Comparison of ENCODE assay signal across 9 cellular contexts in the genomic region with DNA sequence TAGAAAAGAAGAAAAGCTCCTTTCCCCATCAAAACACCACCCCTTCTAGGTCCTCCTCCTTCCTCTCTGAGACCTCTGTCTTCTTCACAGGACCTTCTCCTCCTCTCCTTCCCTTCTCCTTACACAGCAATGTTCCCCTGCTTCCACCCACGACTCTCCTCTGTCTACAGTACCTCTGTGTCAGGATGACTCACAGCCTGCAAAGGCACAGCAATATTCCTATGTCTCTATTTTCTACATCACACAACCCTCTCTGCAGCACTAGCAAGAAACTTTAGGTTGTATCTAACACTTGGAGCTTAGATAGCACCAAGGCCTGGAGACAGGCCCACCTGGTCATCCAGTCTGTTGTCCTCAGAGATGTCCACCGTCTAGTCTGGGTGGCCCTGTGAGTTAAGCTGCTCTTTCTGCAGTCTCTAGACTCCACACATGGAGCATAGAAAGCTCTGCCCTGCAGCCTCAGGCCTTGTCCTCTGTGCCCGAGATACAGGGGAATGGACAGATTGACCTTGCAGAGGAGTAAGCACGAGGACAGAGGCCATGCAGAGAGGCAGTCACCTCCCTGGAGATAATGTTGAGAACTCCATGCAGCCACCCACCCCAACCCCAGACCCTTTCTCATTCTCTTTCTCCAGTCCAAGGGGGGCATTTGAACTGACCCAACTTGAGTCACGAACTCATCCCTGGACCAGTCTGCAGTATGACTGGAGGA.
DNase-seq lines count a peak whose midpoint lies in the region; FAIRE-seq and TF ChIP-seq lines count a peak whose summit lies in the region.
"Had no signal": no experiment of that assay in that cellular context is flagged by ENCODE, and none has a peak within 500 bp of the region (broad histone marks: within the 10 kb centered on the region; RNA-seq: fewer than 3 reads in every experiment).

No MANE protein-coding gene starts in this region.

- TF ChIP-seq CTCF in OCI-LY1 (IDR thresholded peaks at IDR 0.05; ENCODE audit: low read length): peak; percentile 1; the same call in 1 of the 2 replicates
- TF ChIP-seq CTCF in progenitor cell of endocrine pancreas (IDR thresholded peaks at IDR 0.05; ENCODE audit: unreplicated experiment): no peak
- TF ChIP-seq CTCF in A673 (conservative IDR thresholded peaks at IDR 0.05; ENCODE audit: low read depth, low read length): no peak

- no TSS peak for BruUV-seq in A673 (replicated peaks; lab: Mats Ljungman, UMichigan)

- H3K9me3 Mint-ChIP-seq in progenitor cell of endocrine pancreas (ENCODE audit: low read depth): no peaks in the 10 kb centered on the region

- H2AFZ ChIP-seq in OCI-LY1 (ENCODE audit: low read length): no peak overlapping the region

- in situ Hi-C loops in HAP-1 (cut with MboI; ENCODE audit: low sequenced_read_pairs): loop anchor here (5.0 kb wide), 2 partner anchors 96 to 276 kb away; a partner anchor contains a TSS

- H3K27ac ChIP-seq in OCI-LY1 (ENCODE audit: low read depth, low read length, poor library complexity, severe bottlenecking): no peak overlapping the region
- H3K27ac ChIP-seq in A673 (ENCODE audit: low read depth, low read length, poor library complexity, severe bottlenecking): no peak overlapping the region

- no peaks in the 10 kb centered on the region for H3F3A ChIP-seq in OCI-LY1 (ENCODE audit: insufficient read depth, low read length)

- H3K27me3 ChIP-seq in OCI-LY1 (ENCODE audit: insufficient read depth, low read length): no peaks in the 10 kb centered on the region
- no peaks in the 10 kb centered on the region for H3K27me3 ChIP-seq in HAP-1 (ENCODE audit: low read depth)
- no peaks in the 10 kb centered on the region for H3K27me3 ChIP-seq in A673 (replicated peaks; ENCODE audit: insufficient read depth, low read depth, low read length, poor library complexity)

- no peaks in the 10 kb centered on the region for H4K20me1 ChIP-seq in OCI-LY1 (ENCODE audit: insufficient read depth, low read length)

- H3K79me2 ChIP-seq in OCI-LY1 (ENCODE audit: insufficient read depth, low read length): no peaks in the 10 kb centered on the region

- intact Hi-C loops in A673 (cut with micrococcal nuclease; ENCODE audit: unreplicated experiment): no loop called here

- POLR2A ChIA-PET in A673 (lab: Charles Lee; ENCODE audit: low non-redundant PET): no interaction called here

- peak; percentile 42 for DNase-seq in COLO829 (ENCODE audit: low spot score)
- DNase-seq in dedifferentiated amniotic fluid mesenchymal stem cell (ENCODE audit: extremely low spot score): peak; percentile 48
- no peak for DNase-seq in progenitor cell of endocrine pancreas (ENCODE audit: low spot score, unreplicated experiment)
- no peak for DNase-seq in cerebellar cortex (ENCODE audit: low spot score)
- DNase-seq in HAP-1 (ENCODE audit: low spot score in 2 of 2): no peak
- DNase-seq in GM19239 (ENCODE audit: insufficient read length, low spot score): no peak
- DNase-seq in A673 (ENCODE audit: low spot score): no peak
- DNase-seq: left cardiac atrium had no signal

- H3K4me1 Mint-ChIP-seq in progenitor cell of endocrine pancreas (ENCODE audit: low read depth): peaks cover 10% of the 10 kb centered on the region

- H3K4me3 Mint-ChIP-seq in progenitor cell of endocrine pancreas (ENCODE audit: low read depth): no peak overlapping the region

- no peak for FAIRE-seq in GM19239 (lab: Jason Lieb, UNC)

- no peaks in the 10 kb centered on the region for H3K36me3 Mint-ChIP-seq in progenitor cell of endocrine pancreas (ENCODE audit: insufficient read depth)

- H3K27ac Mint-ChIP-seq in progenitor cell of endocrine pancreas: peak overlapping the region; percentile 27

- H3K27me3 Mint-ChIP-seq in progenitor cell of endocrine pancreas: peaks cover 13% of the 10 kb centered on the region

- no peaks in the 10 kb centered on the region for H3K9me2 ChIP-seq in OCI-LY1 (ENCODE audit: low read depth, low read length)

- no peaks in the 10 kb centered on the region for H3K9me3 ChIP-seq in OCI-LY1 (ENCODE audit: low read length)
- H3K9me3 ChIP-seq in HAP-1: no peaks in the 10 kb centered on the region
- no peaks in the 10 kb centered on the region for H3K9me3 ChIP-seq in A673 (ENCODE audit: low read depth, low read length, poor library complexity, severe bottlenecking)

- H3K4me1 ChIP-seq in OCI-LY1 (ENCODE audit: insufficient read depth, low read length, severe bottlenecking) (peaks cover 16% of the 10 kb centered on the region), HAP-1 (no peaks in the 10 kb centered on the region), A673 (ENCODE audit: insufficient read depth, low read length, poor library complexity, severe bottlenecking) (no peaks in the 10 kb centered on the region)

- H3K36me3 ChIP-seq in OCI-LY1 (ENCODE audit: insufficient read depth, low read length) (no peaks in the 10 kb centered on the region), HAP-1 (replicated peaks) (no peaks in the 10 kb centered on the region), A673 (ENCODE audit: insufficient read depth, low read length, poor library complexity, severe bottlenecking) (no peaks in the 10 kb centered on the region)

- H3K9ac ChIP-seq in OCI-LY1 (ENCODE audit: low read length): no peak overlapping the region

- H3K4me3 ChIP-seq in OCI-LY1 (ENCODE audit: low read depth, low read length, poor library complexity, severe bottlenecking) (no peak overlapping the region), HAP-1 (no peak overlapping the region), A673 (ENCODE audit: low read depth, low read length, poor library complexity, severe bottlenecking) (no peak overlapping the region)

- no peak overlapping the region; the same call in 1 of the 2 replicates for H3K4me2 ChIP-seq in OCI-LY1 (ENCODE audit: low read length)

- CTCF ChIA-PET in A673 (lab: Charles Lee): no interaction called here

Comparison
In these comparisons a context has a peak if more than half of its experiments do, and no peak if none do; other contexts are left out.
1. DNase-seq: peak in COLO829 (single experiment) and dedifferentiated amniotic fluid mesenchymal stem cell (single experiment); none in progenitor cell of endocrine pancreas (single experiment), cerebellar cortex (single experiment), HAP-1 (0 of 2), GM19239 (single experiment) and A673 (single experiment).